8 cellular contexts compared by ENCODE assay signal in the genomic region with DNA sequence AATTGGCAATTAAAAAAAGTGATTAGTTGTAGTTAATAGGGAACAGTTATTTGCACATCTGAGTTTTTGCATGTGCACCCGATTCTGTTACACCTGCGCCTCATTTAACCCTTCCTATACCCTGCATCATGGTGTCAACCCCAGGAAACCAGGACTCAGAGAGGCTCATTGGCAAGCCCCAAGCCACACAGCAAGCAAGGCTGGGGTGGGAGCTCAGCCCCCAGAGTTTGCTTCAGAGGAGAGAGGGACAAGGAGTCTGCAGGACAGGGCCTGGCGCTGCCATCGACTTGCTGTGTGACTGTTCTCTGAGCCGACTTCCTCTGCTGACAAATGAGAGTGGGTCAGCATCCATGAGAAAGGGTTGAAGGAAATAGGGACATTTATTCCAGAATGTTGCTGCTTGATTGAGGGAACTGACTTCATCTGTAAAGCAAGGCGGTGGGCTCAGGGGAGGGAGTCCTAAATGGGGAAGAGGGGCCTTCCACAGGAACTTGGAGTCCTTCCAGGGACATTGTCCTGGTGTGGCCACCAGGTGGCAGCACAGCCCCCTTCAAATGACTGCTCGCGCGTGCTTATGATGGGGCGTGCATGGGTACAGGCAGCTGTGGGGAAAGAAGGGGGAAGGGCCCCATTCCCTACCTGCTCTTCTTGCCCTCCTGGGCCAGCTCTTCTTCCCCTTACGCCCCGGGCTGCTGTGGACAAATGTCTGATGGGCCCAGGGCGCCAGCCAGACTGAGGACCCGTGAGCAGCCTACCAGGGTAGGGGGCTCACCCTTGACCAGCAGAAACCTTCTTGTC. TPM values are rescaled to one million over a fixed set of nuclear protein-coding genes. Genes with fewer than 3 reads are reported as not detected.
A peak's percentile ranks its signal among the peaks of the same experiment; 100 is the strongest.
DNase-seq lines count a peak whose midpoint lies in the region; ATAC-seq and TF ChIP-seq lines count a peak whose summit lies in the region.

No MANE protein-coding gene starts in this region.

- H3K9ac ChIP-seq in BLaER1 = no peak overlapping the region
- no peak overlapping the region for H3K9ac ChIP-seq in endodermal cell (ENCODE audit: extremely low read depth, low read length, poor library complexity, severe bottlenecking)

- WGBS in endodermal cell (ENCODE audit: insufficient coverage in 1 of 2, insufficient read length in 1 of 2), 2 experiments = 51 to 83% methylated on average over 6 to 14 of the region's 14 CpGs

- no peak overlapping the region for H3K4me3 Mint-ChIP-seq in endodermal cell

- no peaks in the 10 kb centered on the region for H3K27me3 ChIP-seq in BLaER1
- H3K27me3 ChIP-seq in endodermal cell (ENCODE audit: control insufficient read depth, insufficient read depth, low read length, poor library complexity, severe bottlenecking) = no peaks in the 10 kb centered on the region

- H3K9me3 ChIP-seq in BLaER1 = peaks cover 6% of the 10 kb centered on the region; the same call in 1 of the 2 replicates
- H3K9me3 ChIP-seq in endodermal cell (ENCODE audit: control insufficient read depth, low read length) = peaks cover 7% of the 10 kb centered on the region

- no peak overlapping the region for H3K4me3 ChIP-seq in BLaER1
- H3K4me3 ChIP-seq in endodermal cell (ENCODE audit: low read length) = no peak overlapping the region

- no peak for ATAC-seq in HG02852 (IDR thresholded peaks at IDR 0.05; ENCODE audit: unreplicated experiment)

- H3K36me3 Mint-ChIP-seq in endodermal cell (ENCODE audit: low read depth) = peaks cover 11% of the 10 kb centered on the region

- peaks cover 16% of the 10 kb centered on the region for H3K9me3 Mint-ChIP-seq in endodermal cell

- no peak overlapping the region for H3K27ac Mint-ChIP-seq in endodermal cell

- H3K36me3 ChIP-seq in BLaER1 = no peaks in the 10 kb centered on the region
- no peaks in the 10 kb centered on the region for H3K36me3 ChIP-seq in endodermal cell (ENCODE audit: control insufficient read depth, insufficient read depth, low read length)

- peak; percentile 92 for TF ChIP-seq CTCF in endodermal cell (conservative IDR thresholded peaks at IDR 0.05)

- H3K4me1 Mint-ChIP-seq in endodermal cell = no peaks in the 10 kb centered on the region

- H3K4me1 ChIP-seq in BLaER1 = peaks cover 23% of the 10 kb centered on the region
- no peaks in the 10 kb centered on the region for H3K4me1 ChIP-seq in endodermal cell (ENCODE audit: control insufficient read depth, insufficient read depth, low read length)

- H3K27me3 Mint-ChIP-seq in endodermal cell (ENCODE audit: insufficient read depth) = peaks cover 10% of the 10 kb centered on the region

- DNase-seq in HS-27A (ENCODE audit: low read depth) (peak; percentile 47), NOMO-1 (lab: John Stamatoyannopoulos, UW; ENCODE audit: unreplicated experiment in 2 of 2) (peak; percentile 61 to 65), endodermal cell (peak; percentile 95), midbrain (lab: John Stamatoyannopoulos, UW) (peak; percentile 73)
- peak; percentile 31 to 81 (median 57) for DNase-seq in activated CD8-positive, alpha-beta memory T cell treated with anti-CD3 and anti-CD28 coated beads for 48 hours (ENCODE audit: low read depth in 2 of 3, low spot score in 2 of 3)
- DNase-seq in stimulated activated CD8-positive, alpha-beta memory T cell treated with anti-CD3 and anti-CD28 coated beads, Interleukin-4, amount 100 ng/mL, for 48 hours = peak; percentile 86

- H3K4me2 ChIP-seq in BLaER1 = peak overlapping the region; percentile 33

- H3K27ac ChIP-seq in BLaER1 (no peak overlapping the region), endodermal cell (ENCODE audit: low read depth, low read length) (no peak overlapping the region)

- no peaks in the 10 kb centered on the region for H4K20me1 ChIP-seq in BLaER1

RNA-seq across cellular contexts. Expression of gene NT5M, which starts 51.6 kb away (rescaled TPM):
- total RNA-seq in endodermal cell = 10 to 100 TPM in 1 of 2 donors, 1 to 10 TPM in 1; 6.5 to 11.8 TPM
- 6.3 TPM for polyA plus RNA-seq in endodermal cell (2013, experiment 1 of 2)
- 6.3 TPM for polyA plus RNA-seq in endodermal cell (2013, experiment 2 of 2)
